ENCODE assay signal across 17 cellular contexts in the genomic region with DNA sequence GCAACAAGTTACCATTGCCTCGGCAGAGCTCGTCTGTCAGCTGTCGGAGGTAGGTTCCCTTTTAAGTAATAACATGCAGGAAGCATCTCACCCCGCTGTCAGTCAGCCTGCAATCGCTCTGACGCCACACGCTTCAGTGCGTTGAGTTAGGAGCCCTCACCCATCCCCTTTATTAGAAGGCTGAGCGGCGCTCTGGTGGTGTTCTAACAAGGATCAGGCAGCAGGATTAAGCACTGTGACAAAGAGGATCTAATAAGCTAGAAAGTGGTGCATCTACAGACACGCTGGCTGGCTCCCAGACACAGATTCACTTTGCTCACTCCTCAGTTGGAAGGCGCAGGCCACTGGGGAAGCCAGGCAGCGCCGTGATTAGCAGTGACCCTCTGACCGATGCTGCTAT.
"Had no signal": no experiment of that assay in that cellular context is flagged by ENCODE, and none has a peak within 500 bp of the region (broad histone marks: within the 10 kb centered on the region; RNA-seq: fewer than 3 reads in every experiment).

No MANE protein-coding gene starts in this region.

- H3K9me3 ChIP-seq: body of pancreas, right lobe of liver, transverse colon had no signal

- H3K27me3 ChIP-seq: body of pancreas, right lobe of liver, transverse colon had no signal

- H3K4me3 ChIP-seq: body of pancreas, right lobe of liver, transverse colon had no signal

- H3K36me3 ChIP-seq: right lobe of liver, transverse colon had no signal

- H3K4me1 ChIP-seq: body of pancreas, right lobe of liver, transverse colon had no signal

- H3K27ac ChIP-seq: body of pancreas, right lobe of liver, transverse colon had no signal

- DNase-seq: activated CD4-positive, alpha-beta T cell treated with anti-CD3 and anti-CD28 coated beads for 36 hours; activated CD4-positive, CD25-positive, alpha-beta regulatory T cell; activated CD8-positive, alpha-beta memory T cell treated with anti-CD3 and anti-CD28 coated beads, Interleukin-2, amount 10 ng/mL, durations not matched to agents 7 days and 5 days; activated CD8-positive, alpha-beta T cell treated with anti-CD3 and anti-CD28 coated beads, Interleukin-2, amount 10 ng/mL, durations not matched to agents 7 days and 5 days; activated naive CD4-positive, alpha-beta T cell; activated T-cell treated with anti-CD3 and anti-CD28 coated beads, Interleukin-2, amount 50 U/mL, for 72 hours; body of pancreas; dermis blood vessel endothelial cell; effector CD8-positive, alpha-beta T cell; hippocampal formation; left colon; naive thymus-derived CD4-positive, alpha-beta T cell; right lobe of liver; stimulated activated CD4-positive, alpha-beta T cell treated with anti-CD3 and anti-CD28 coated beads, Interleukin-2, amount 100 ng/mL, for 48 hours; stimulated activated naive CD4-positive, alpha-beta T cell treated with Interleukin-2 at 50 U/mL for 16 hours; transverse colon had no signal

- ATAC-seq: activated CD4-positive, alpha-beta T cell treated with anti-CD3 and anti-CD28 coated beads for 36 hours; activated CD8-positive, alpha-beta memory T cell treated with anti-CD3 and anti-CD28 coated beads, Interleukin-2, amount 10 ng/mL, durations not matched to agents 7 days and 5 days; activated CD8-positive, alpha-beta T cell treated with anti-CD3 and anti-CD28 coated beads, Interleukin-2, amount 10 ng/mL, durations not matched to agents 7 days and 5 days; activated naive CD4-positive, alpha-beta T cell treated with anti-CD3 and anti-CD28 coated beads, Interleukin-2, amount 50 U/mL, for 72 hours; activated T-cell treated with anti-CD3 and anti-CD28 coated beads, Interleukin-2, amount 50 U/mL, for 72 hours; body of pancreas; left colon; naive thymus-derived CD4-positive, alpha-beta T cell; right lobe of liver had no signal
